Comparison of ENCODE assay signal across 1 cellular context in the genomic region with DNA sequence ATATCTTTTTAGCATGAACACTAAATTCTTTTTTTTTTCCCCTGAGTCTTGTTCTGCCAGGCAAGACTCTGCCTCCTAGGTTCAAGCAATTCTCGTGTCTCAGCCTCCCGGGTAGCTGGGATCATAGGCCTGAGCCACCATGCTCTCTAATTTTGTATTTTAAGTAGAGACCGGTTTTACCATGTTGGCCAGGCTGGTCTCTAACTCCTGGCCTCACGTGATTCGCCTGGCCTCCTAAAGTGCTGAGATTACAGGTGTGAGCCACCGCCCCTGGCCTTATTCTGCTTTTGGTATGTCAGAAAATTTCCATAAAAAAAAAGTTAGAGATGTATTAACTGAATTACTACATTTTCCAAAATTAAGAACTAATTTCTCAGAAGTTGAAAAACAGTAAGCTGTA.
TF ChIP-seq lines count a peak whose summit lies in the region.

No MANE protein-coding gene starts in this region.

TF ChIP-seq in GM23338, 12 proteins besides CTCF, POLR2A, EP300 and RAD21 (continued from another document):
- no peak for TF ChIP-seq REST (IDR thresholded peaks at IDR 0.05; ENCODE audit: unreplicated experiment)
- TF ChIP-seq, protein P1, sequence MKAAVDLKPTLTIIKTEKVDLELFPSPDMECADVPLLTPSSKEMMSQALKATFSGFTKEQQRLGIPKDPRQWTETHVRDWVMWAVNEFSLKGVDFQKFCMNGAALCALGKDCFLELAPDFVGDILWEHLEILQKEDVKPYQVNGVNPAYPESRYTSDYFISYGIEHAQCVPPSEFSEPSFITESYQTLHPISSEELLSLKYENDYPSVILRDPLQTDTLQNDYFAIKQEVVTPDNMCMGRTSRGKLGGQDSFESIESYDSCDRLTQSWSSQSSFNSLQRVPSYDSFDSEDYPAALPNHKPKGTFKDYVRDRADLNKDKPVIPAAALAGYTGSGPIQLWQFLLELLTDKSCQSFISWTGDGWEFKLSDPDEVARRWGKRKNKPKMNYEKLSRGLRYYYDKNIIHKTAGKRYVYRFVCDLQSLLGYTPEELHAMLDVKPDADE (IDR thresholded peaks at IDR 0.05): no peak
- no peak for TF ChIP-seq EZH2phosphoT487 (IDR thresholded peaks at IDR 0.05; ENCODE audit: unreplicated experiment)
- no peak for TF ChIP-seq JUNB (IDR thresholded peaks at IDR 0.05; ENCODE audit: unreplicated experiment)
- no peak for TF ChIP-seq ZNF331 (CRISPR knock-in tag; IDR thresholded peaks at IDR 0.05; ENCODE audit: low read depth)
- TF ChIP-seq EZH2 (IDR thresholded peaks at IDR 0.05; ENCODE audit: low read depth, unreplicated experiment): no peak
